8 cellular contexts compared by ENCODE assay signal in the genomic region with DNA sequence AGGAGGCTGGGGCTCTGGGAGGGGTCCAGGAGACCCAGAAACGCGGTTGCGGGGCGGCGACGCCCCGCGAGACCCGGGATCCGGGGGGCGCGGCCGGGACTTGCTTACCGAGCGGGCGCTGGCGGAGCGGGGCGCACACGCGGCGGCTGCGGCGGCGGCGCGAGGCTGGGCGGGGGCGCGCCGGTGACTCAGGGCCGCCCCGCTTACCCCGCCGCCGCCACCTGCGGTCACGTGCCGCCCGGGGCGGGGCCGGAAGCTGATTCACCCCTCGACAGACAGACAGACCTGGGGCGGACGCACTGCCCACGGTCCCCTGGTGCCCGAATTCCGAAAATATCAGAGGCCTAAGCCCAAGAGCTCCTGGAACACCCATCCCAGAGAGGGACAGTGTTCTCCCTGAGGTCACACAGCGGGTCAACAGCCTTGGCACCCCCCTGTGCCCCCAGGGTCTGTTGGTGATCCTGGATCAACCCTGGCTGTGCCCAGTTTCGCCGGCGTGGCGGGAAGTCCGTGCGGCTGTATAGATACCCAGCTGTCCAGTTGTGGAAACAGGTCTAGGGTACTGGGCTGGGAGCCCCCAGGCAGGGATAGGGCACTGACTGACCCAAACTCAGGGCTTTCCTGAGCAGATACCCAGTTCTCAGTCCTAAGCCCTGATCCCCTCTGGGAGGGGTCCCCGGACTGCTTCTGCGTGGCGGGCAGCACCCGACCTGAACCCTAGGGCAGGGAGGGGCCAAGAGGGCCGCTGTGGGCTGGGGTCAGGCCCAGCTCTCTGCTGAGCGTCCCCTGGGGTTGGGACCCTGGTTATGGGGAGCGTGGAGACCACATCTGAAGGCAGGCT. TPM values are rescaled to one million over a fixed set of nuclear protein-coding genes. Genes with fewer than 3 reads are reported as not detected.
DNase-seq lines count a peak whose midpoint lies in the region; ATAC-seq and TF ChIP-seq lines count a peak whose summit lies in the region.

A gene with protein sequence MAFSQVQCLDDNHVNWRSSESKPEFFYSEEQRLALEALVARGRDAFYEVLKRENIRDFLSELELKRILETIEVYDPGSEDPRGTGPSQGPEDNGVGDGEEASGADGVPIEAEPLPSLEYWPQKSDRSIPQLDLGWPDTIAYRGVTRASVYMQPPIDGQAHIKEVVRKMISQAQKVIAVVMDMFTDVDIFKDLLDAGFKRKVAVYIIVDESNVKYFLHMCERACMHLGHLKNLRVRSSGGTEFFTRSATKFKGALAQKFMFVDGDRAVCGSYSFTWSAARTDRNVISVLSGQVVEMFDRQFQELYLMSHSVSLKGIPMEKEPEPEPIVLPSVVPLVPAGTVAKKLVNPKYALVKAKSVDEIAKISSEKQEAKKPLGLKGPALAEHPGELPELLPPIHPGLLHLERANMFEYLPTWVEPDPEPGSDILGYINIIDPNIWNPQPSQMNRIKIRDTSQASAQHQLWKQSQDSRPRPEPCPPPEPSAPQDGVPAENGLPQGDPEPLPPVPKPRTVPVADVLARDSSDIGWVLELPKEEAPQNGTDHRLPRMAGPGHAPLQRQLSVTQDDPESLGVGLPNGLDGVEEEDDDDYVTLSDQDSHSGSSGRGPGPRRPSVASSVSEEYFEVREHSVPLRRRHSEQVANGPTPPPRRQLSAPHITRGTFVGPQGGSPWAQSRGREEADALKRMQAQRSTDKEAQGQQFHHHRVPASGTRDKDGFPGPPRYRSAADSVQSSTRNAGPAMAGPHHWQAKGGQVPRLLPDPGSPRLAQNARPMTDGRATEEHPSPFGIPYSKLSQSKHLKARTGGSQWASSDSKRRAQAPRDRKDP (minus strand): TSS at position 164 of the 841 bp plus-strand sequence. CDS start 723 bp downstream, outside the sequence.

- H3K36me3 Mint-ChIP-seq in activated naive CD4-positive, alpha-beta T cell treated with anti-CD3 and anti-CD28 coated beads for 36 hours (ENCODE audit: low read depth), result peaks cover 17% of the 10 kb centered on the region

- TF ChIP-seq CTCF in AG09309 (IDR thresholded peaks at IDR 0.05; ENCODE audit: control insufficient read depth, insufficient read depth, low read depth, low read length, missing control alignments) (no peak), cardiac muscle cell (IDR thresholded peaks at IDR 0.05; ENCODE audit: low read depth, low read length) (no peak)

- CTCF ChIA-PET in activated naive CD4-positive, alpha-beta T cell treated with anti-CD3 and anti-CD28 coated beads for 36 hours (lab: Charles Lee), result interaction anchor here (0.6 to 2.4 kb wide), 4 partner anchors 18 to 47 kb away, joined by 3 to 10 read pairs (median 4); no protein-coding TSS in a partner anchor

- no peak for DNase-seq in AG09309 (ENCODE audit: low read depth)
- peak; percentile 65 to 68 for DNase-seq in SJCRH30
- DNase-seq in activated naive CD4-positive, alpha-beta T cell treated with anti-CD3 and anti-CD28 coated beads for 36 hours, result peak; percentile 92
- DNase-seq in cardiac muscle cell (ENCODE audit: low read depth in 1 of 2, low spot score in 1 of 2), result peak; percentile 49 to 65
- DNase-seq in renal cortical epithelial cell (ENCODE audit: low read depth), result peak; percentile 40
- DNase-seq in cerebellum (ENCODE audit: low spot score), result no peak

- H3K4me1 Mint-ChIP-seq in activated naive CD4-positive, alpha-beta T cell treated with anti-CD3 and anti-CD28 coated beads for 36 hours (ENCODE audit: low read depth), result peaks cover 31% of the 10 kb centered on the region

- H3K36me3 ChIP-seq in SJCRH30 (no peaks in the 10 kb centered on the region), cardiac muscle cell (no peaks in the 10 kb centered on the region)

- intact Hi-C loops in activated naive CD4-positive, alpha-beta T cell treated with anti-CD3 and anti-CD28 coated beads for 36 hours (cut with micrococcal nuclease), result loop anchor here (1.0 to 10.0 kb wide), 2 partner anchors 50 to 380 kb away; no protein-coding TSS in a partner anchor

- peak; percentile 71 for TF ChIP-seq POLR2A in GM19193 (IDR thresholded peaks at IDR 0.05; ENCODE audit: extremely low read depth, insufficient read depth, insufficient read length)

- peak within 1 kb of the TSS; percentile 70 for H3K4me3 ChIP-seq in AG09309 (ENCODE audit: control insufficient read depth, low read depth, low read length)
- H3K4me3 ChIP-seq in SJCRH30, result peak within 1 kb of the TSS; percentile 49
- peak within 1 kb of the TSS; percentile 40 for H3K4me3 ChIP-seq in cardiac muscle cell

- H3K27me3 ChIP-seq in SJCRH30, result no peaks in the 10 kb centered on the region; the same call in 1 of the 2 replicates
- no peaks in the 10 kb centered on the region for H3K27me3 ChIP-seq in cardiac muscle cell

- peak; percentile 56 for ATAC-seq in HG03457 (IDR thresholded peaks at IDR 0.05; ENCODE audit: unreplicated experiment)

- H3K27ac ChIP-seq in SJCRH30 (no peak within 1 kb of the TSS), cardiac muscle cell (no peak within 1 kb of the TSS)

- H3K9me3 Mint-ChIP-seq in activated naive CD4-positive, alpha-beta T cell treated with anti-CD3 and anti-CD28 coated beads for 36 hours, result no peaks in the 10 kb centered on the region

- no peaks in the 10 kb centered on the region for H3K27me3 Mint-ChIP-seq in activated naive CD4-positive, alpha-beta T cell treated with anti-CD3 and anti-CD28 coated beads for 36 hours (ENCODE audit: low read depth)

- H3K4me3 Mint-ChIP-seq in activated naive CD4-positive, alpha-beta T cell treated with anti-CD3 and anti-CD28 coated beads for 36 hours, result peak within 1 kb of the TSS; percentile 91

- H3K27ac Mint-ChIP-seq in activated naive CD4-positive, alpha-beta T cell treated with anti-CD3 and anti-CD28 coated beads for 36 hours, result peak within 1 kb of the TSS; percentile 87

- H3K9me3 ChIP-seq in SJCRH30 (replicated peaks), result peaks cover 7% of the 10 kb centered on the region
- H3K9me3 ChIP-seq in cardiac muscle cell (ENCODE audit: low read depth), result no peaks in the 10 kb centered on the region

- peaks cover 11% of the 10 kb centered on the region for H3K4me1 ChIP-seq in SJCRH30
- peaks cover 7% of the 10 kb centered on the region for H3K4me1 ChIP-seq in cardiac muscle cell (ENCODE audit: low read depth)

RNA-seq across cellular contexts. Expression of the gene that starts here (rescaled TPM):
- 2.1 TPM in 2 replicates for total RNA-seq in SJCRH30 (2014; rRNA removed; shearing (Covaris generic))
- total RNA-seq in activated naive CD4-positive, alpha-beta T cell treated with anti-CD3 and anti-CD28 coated beads for 36 hours, result 10 to 100 TPM; 10.6 TPM
- total RNA-seq in cardiac muscle cell (2.7 and 8.0 TPM in 2 replicates), renal cortical epithelial cell (16.8 and 17.9 TPM in 2 replicates), cerebellum (2.5 TPM)
- 0.83 and 3.3 TPM in 2 replicates for polyA plus RNA-seq in cardiac muscle cell

Comparison
In these comparisons a context has a peak if more than half of its experiments do, and no peak if none do; other contexts are left out.
1. DNase-seq: peak in SJCRH30 (2 of 2), activated naive CD4-positive, alpha-beta T cell treated with anti-CD3 and anti-CD28 coated beads for 36 hours (single experiment), cardiac muscle cell (2 of 2) and renal cortical epithelial cell (single experiment); none in AG09309 (single experiment) and cerebellum (single experiment).
2. Peak in every context shown above with its lines, with median percentiles within 50 percentile points of each other: H3K4me3 ChIP-seq.